ENCODE assay signal across 16 cellular contexts in genomic region chr16:47052666-47053640, GRCh38.
DNase-seq lines count a peak whose midpoint lies in the region; ATAC-seq and TF ChIP-seq lines count a peak whose summit lies in the region.
"Had no signal": no experiment of that assay in that cellular context is flagged by ENCODE, and none has a peak within 500 bp of the region (broad histone marks: within the 10 kb centered on the region; RNA-seq: fewer than 3 reads in every experiment).

No MANE protein-coding gene starts in this region.

- 92% methylated on average over 12 of the region's 13 CpGs for WGBS in mesenchymal stem cell

- H3K4ac ChIP-seq in mesenchymal stem cell (ENCODE audit: low read depth in 1 of 2, low read length in 2 of 2), result no peak overlapping the region

- CTCF ChIA-PET in activated CD4-positive, alpha-beta T cell treated with anti-CD3 and anti-CD28 coated beads, Interleukin-2, amount 10 ng/mL, durations not matched to agents 7 days and 5 days (lab: Charles Lee), result no interaction called here

- no peak overlapping the region for H2BK12ac ChIP-seq in mesenchymal stem cell (ENCODE audit: low read length in 2 of 2)

- ATAC-seq in GM19351 (IDR thresholded peaks at IDR 0.05; ENCODE audit: unreplicated experiment), result no peak

- no peak overlapping the region for H4K91ac ChIP-seq in mesenchymal stem cell (ENCODE audit: low read length)

- no peak for DNase-seq in activated CD4-positive, alpha-beta T cell treated with anti-CD3 and anti-CD28 coated beads, Interleukin-2, amount 10 ng/mL, durations not matched to agents 7 days and 5 days
- DNase-seq in activated CD4-positive, alpha-beta T cell treated with anti-CD3 and anti-CD28 coated beads for 1 hour, result no peak
- peak; percentile 23 for DNase-seq in choroid plexus epithelial cell (ENCODE audit: low read depth)
- no peak for DNase-seq in mesenchymal stem cell
- DNase-seq in progenitor cell of endocrine pancreas (ENCODE audit: low spot score, unreplicated experiment), result no peak
- no peak for DNase-seq in Kasumi-1 (lab: John Stamatoyannopoulos, UW)
- no peak for DNase-seq in NCI-H1048 (lab: John Stamatoyannopoulos, UW)
- DNase-seq: Caco-2; CD8-positive, alpha-beta memory T cell; DND-41; GDM1; GM23248; H9 had no signal

- H3K79me1 ChIP-seq in mesenchymal stem cell (replicated peaks; ENCODE audit: low read length, poor library complexity, severe bottlenecking), result no peaks in the 10 kb centered on the region

- H3K9ac ChIP-seq in mesenchymal stem cell (ENCODE audit: low read length), result no peak overlapping the region
- H3K9ac ChIP-seq: BLaER1, GM23248 had no signal

- H3K27ac ChIP-seq in mesenchymal stem cell (ENCODE audit: low read length, poor library complexity, severe bottlenecking), result no peak overlapping the region
- H3K27ac ChIP-seq: 22Rv1, BLaER1, GM23248 had no signal

- H2AFZ ChIP-seq in mesenchymal stem cell (ENCODE audit: low read depth, low read length), result no peak overlapping the region
- H2AFZ ChIP-seq: GM23248 had no signal

- H4K8ac ChIP-seq in mesenchymal stem cell (ENCODE audit: low read length), result no peak overlapping the region

- H3K4me3 ChIP-seq in choroid plexus epithelial cell (ENCODE audit: low read depth, low read length) (no peak overlapping the region), mesenchymal stem cell (ENCODE audit: insufficient read depth in 1 of 2, low read depth in 1 of 2, low read length in 2 of 2) (no peak overlapping the region)
- H3K4me3 ChIP-seq: BLaER1, GM23248 had no signal

- no peak overlapping the region for H2BK5ac ChIP-seq in mesenchymal stem cell (ENCODE audit: low read depth, low read length, poor library complexity, severe bottlenecking)

- no peaks in the 10 kb centered on the region for H3K4me1 Mint-ChIP-seq in activated CD4-positive, alpha-beta T cell treated with anti-CD3 and anti-CD28 coated beads, Interleukin-2, amount 10 ng/mL, durations not matched to agents 7 days and 5 days
- no peaks in the 10 kb centered on the region for H3K4me1 Mint-ChIP-seq in progenitor cell of endocrine pancreas (ENCODE audit: low read depth)
- H3K4me1 Mint-ChIP-seq: CD8-positive, alpha-beta memory T cell; H9 had no signal

- H3K14ac ChIP-seq in mesenchymal stem cell (ENCODE audit: low read length in 2 of 2), result no peak overlapping the region

- peaks cover 1% of the 10 kb centered on the region for H3K4me1 ChIP-seq in mesenchymal stem cell (ENCODE audit: control insufficient read depth, insufficient read depth, low read depth, low read length)
- H3K4me1 ChIP-seq: BLaER1, Caco-2 had no signal

- no peak overlapping the region for H3K4me3 Mint-ChIP-seq in activated CD4-positive, alpha-beta T cell treated with anti-CD3 and anti-CD28 coated beads, Interleukin-2, amount 10 ng/mL, durations not matched to agents 7 days and 5 days
- no peak overlapping the region for H3K4me3 Mint-ChIP-seq in progenitor cell of endocrine pancreas (ENCODE audit: low read depth)
- H3K4me3 Mint-ChIP-seq: CD8-positive, alpha-beta memory T cell; H9 had no signal

- H3K23ac ChIP-seq in mesenchymal stem cell (ENCODE audit: low read length in 2 of 2), result no peak overlapping the region

- no peak overlapping the region for H2BK120ac ChIP-seq in mesenchymal stem cell (ENCODE audit: low read depth, low read length)

- H3K18ac ChIP-seq in mesenchymal stem cell (ENCODE audit: low read depth in 1 of 2, low read length in 2 of 2), result no peak overlapping the region

- no peaks in the 10 kb centered on the region for H3K9me3 ChIP-seq in mesenchymal stem cell (ENCODE audit: control insufficient read depth, low read length)
- H3K9me3 ChIP-seq: Caco-2 had no signal

- H3K27ac Mint-ChIP-seq in activated CD4-positive, alpha-beta T cell treated with anti-CD3 and anti-CD28 coated beads, Interleukin-2, amount 10 ng/mL, durations not matched to agents 7 days and 5 days, result peak overlapping the region; percentile 48
- peak overlapping the region; percentile 57 for H3K27ac Mint-ChIP-seq in progenitor cell of endocrine pancreas
- H3K27ac Mint-ChIP-seq: CD8-positive, alpha-beta memory T cell had no signal

- no peaks in the 10 kb centered on the region for H3K27me3 Mint-ChIP-seq in activated CD4-positive, alpha-beta T cell treated with anti-CD3 and anti-CD28 coated beads, Interleukin-2, amount 10 ng/mL, durations not matched to agents 7 days and 5 days
- no peaks in the 10 kb centered on the region for H3K27me3 Mint-ChIP-seq in progenitor cell of endocrine pancreas

- no peaks in the 10 kb centered on the region for H3K36me3 ChIP-seq in mesenchymal stem cell (ENCODE audit: control insufficient read depth in 1 of 2, insufficient read depth in 2 of 2, low read depth in 1 of 2, low read length in 2 of 2)
- H3K36me3 ChIP-seq: BLaER1 had no signal

- peak overlapping the region; percentile 54 for H2BK15ac ChIP-seq in mesenchymal stem cell (ENCODE audit: low read depth, poor library complexity, severe bottlenecking)

- H3K4me2 ChIP-seq in mesenchymal stem cell (ENCODE audit: low read length, poor library complexity, severe bottlenecking), result no peak overlapping the region
- H3K4me2 ChIP-seq: BLaER1 had no signal

- H3K27me3 ChIP-seq in mesenchymal stem cell (ENCODE audit: control insufficient read depth in 1 of 2, insufficient read depth in 1 of 2, low read length in 2 of 2), result peaks cover 17 to 41% of the 10 kb centered on the region in 2 experiments
- H3K27me3 ChIP-seq: BLaER1 had no signal

- H3K36me3 Mint-ChIP-seq in activated CD4-positive, alpha-beta T cell treated with anti-CD3 and anti-CD28 coated beads, Interleukin-2, amount 10 ng/mL, durations not matched to agents 7 days and 5 days (ENCODE audit: low read depth), result no peaks in the 10 kb centered on the region
- H3K36me3 Mint-ChIP-seq in progenitor cell of endocrine pancreas (ENCODE audit: insufficient read depth), result no peaks in the 10 kb centered on the region
- H3K36me3 Mint-ChIP-seq: CD8-positive, alpha-beta memory T cell had no signal

- TF ChIP-seq CTCF in choroid plexus epithelial cell (conservative IDR thresholded peaks at IDR 0.05; ENCODE audit: low read depth, low read length) (no peak), progenitor cell of endocrine pancreas (IDR thresholded peaks at IDR 0.05; ENCODE audit: unreplicated experiment) (no peak)

- H3K9me3 Mint-ChIP-seq in activated CD4-positive, alpha-beta T cell treated with anti-CD3 and anti-CD28 coated beads, Interleukin-2, amount 10 ng/mL, durations not matched to agents 7 days and 5 days, result no peaks in the 10 kb centered on the region
- no peaks in the 10 kb centered on the region for H3K9me3 Mint-ChIP-seq in progenitor cell of endocrine pancreas (ENCODE audit: low read depth)
- H3K9me3 Mint-ChIP-seq: CD8-positive, alpha-beta memory T cell; H9 had no signal

- POLR2A ChIA-PET in activated CD4-positive, alpha-beta T cell treated with anti-CD3 and anti-CD28 coated beads, Interleukin-2, amount 10 ng/mL, durations not matched to agents 7 days and 5 days (lab: Charles Lee), result no interaction called here

- H2AK5ac ChIP-seq in mesenchymal stem cell (ENCODE audit: low read length, severe bottlenecking), result no peak overlapping the region
